Comparison of ENCODE assay signal across 8 cellular contexts in genomic region chr5:60687927-60688720, GRCh38. TPM values are rescaled to one million over a fixed set of nuclear protein-coding genes. Genes with fewer than 3 reads are reported as not detected.
DNase-seq lines count a peak whose midpoint lies in the region; ATAC-seq and TF ChIP-seq lines count a peak whose summit lies in the region.

No MANE protein-coding gene starts in this region.

- DNase-seq in Peyer's patch (no peak), fibroblast of villous mesenchyme (ENCODE audit: low read depth) (peak; percentile 51), COR-L47 (lab: John Stamatoyannopoulos, UW) (no peak), dorsolateral prefrontal cortex (no peak)
- no peak for DNase-seq in stimulated activated CD8-positive, alpha-beta memory T cell treated with anti-CD3 and anti-CD28 coated beads, Interleukin-4, amount 100 ng/mL, for 48 hours

- H3K27ac ChIP-seq in C4-2B (no peak overlapping the region; the same call in 1 of the 2 replicates), Peyer's patch (no peak overlapping the region), dorsolateral prefrontal cortex (no peak overlapping the region)

- TF ChIP-seq CTCF in C4-2B (conservative IDR thresholded peaks at IDR 0.05) (peak; percentile 26; the same call in 1 of the 2 replicates), Peyer's patch (IDR thresholded peaks at IDR 0.05) (peak in 4 of 6 experiments; percentile 7 to 54 (median 40)), fibroblast of villous mesenchyme (IDR thresholded peaks at IDR 0.05; ENCODE audit: insufficient read depth, low read depth, low read length) (peak; percentile 56), dorsolateral prefrontal cortex (IDR thresholded peaks at IDR 0.05 in 54 of 56, conservative IDR thresholded peaks at IDR 0.05 in 2 of 56; ENCODE audit: low read depth in 1 of 56, partially characterized antibody in 56 of 56) (peak in 7 of 56 donors; percentile 11 to 34 (median 16))

- no peak for TF ChIP-seq POLR2A in Peyer's patch (IDR thresholded peaks at IDR 0.05)

- intact Hi-C loops in dorsolateral prefrontal cortex (cut with DNase I), result loop anchor here in 1 of 2 donors (10.0 kb wide), 1 partner anchor 257 kb away; the partner anchor contains the start of genes ERCC8 and NDUFAF2

- peak; percentile 91 for ATAC-seq in GM18520 (IDR thresholded peaks at IDR 0.05; ENCODE audit: unreplicated experiment)
- ATAC-seq in HG02973 (IDR thresholded peaks at IDR 0.05; ENCODE audit: unreplicated experiment), result peak; percentile 98

- H3K9me3 ChIP-seq in Peyer's patch, result no peaks in the 10 kb centered on the region

- H3K4me1 ChIP-seq in Peyer's patch, result no peaks in the 10 kb centered on the region

- H3K36me3 ChIP-seq in Peyer's patch, result no peaks in the 10 kb centered on the region

- H3K4me3 ChIP-seq in Peyer's patch, result no peak overlapping the region
- no peak overlapping the region for H3K4me3 ChIP-seq in fibroblast of villous mesenchyme (ENCODE audit: low read depth, low read length)
- no peak overlapping the region for H3K4me3 ChIP-seq in dorsolateral prefrontal cortex

- H3K27me3 ChIP-seq in Peyer's patch (no peaks in the 10 kb centered on the region), dorsolateral prefrontal cortex (no peaks in the 10 kb centered on the region)

RNA-seq across cellular contexts. Expression of gene DEPDC1B, which starts 11.8 kb away (rescaled TPM):
- total RNA-seq in Peyer's patch (10 to 100 TPM; 10.5 to 13.2 (median 11.2) TPM), fibroblast of villous mesenchyme (5.2 and 8.6 TPM in 2 replicates), dorsolateral prefrontal cortex (1 to 10 TPM in 90 of 120 experiments, under 1 TPM in 29, not detected in 1; 0.34 to 4.5 (median 1.4) TPM)
